Comparison of ENCODE assay signal across 8 cellular contexts in genomic region chr5:84274585-84275468, GRCh38.
DNase-seq lines count a peak whose midpoint lies in the region; ATAC-seq and TF ChIP-seq lines count a peak whose summit lies in the region.

No MANE protein-coding gene starts in this region.

- H3K9me3 ChIP-seq in DND-41 (ENCODE audit: insufficient read depth, low read length, severe bottlenecking) (no peaks in the 10 kb centered on the region), H9 (ENCODE audit: control insufficient read depth, low read depth, low read length) (no peaks in the 10 kb centered on the region), Panc1 (ENCODE audit: control insufficient read depth, insufficient read depth, low read depth, low read length) (no peaks in the 10 kb centered on the region), testis (no peaks in the 10 kb centered on the region)

- H3K9ac ChIP-seq in DND-41 (ENCODE audit: low read depth, low read length) = no peak overlapping the region
- no peak overlapping the region for H3K9ac ChIP-seq in H9 (ENCODE audit: extremely low read depth, insufficient read length, low read length)

- no peak overlapping the region for H2BK20ac ChIP-seq in H9 (ENCODE audit: low read depth, low read length, poor library complexity, severe bottlenecking)

- H3K23ac ChIP-seq in H9 (ENCODE audit: insufficient read length, low read depth, low read length) = no peak overlapping the region

- CTCF ChIA-PET in Panc1 (lab: Charles Lee) = interaction anchor here (0.5 to 0.8 kb wide), 2 partner anchors 29 to 275 kb away, joined by 3 to 5 read pairs; no protein-coding TSS in a partner anchor

- no peaks in the 10 kb centered on the region; a peak in 1 of 7 replicates for H3K36me3 Mint-ChIP-seq in H9 (ENCODE audit: insufficient read depth in 1 of 3, low read depth in 3 of 3)

- H3K36me3 ChIP-seq in DND-41 (ENCODE audit: insufficient read depth, low read length) (no peaks in the 10 kb centered on the region), Panc1 (ENCODE audit: control insufficient read depth, insufficient read depth, low read length) (no peaks in the 10 kb centered on the region), testis (ENCODE audit: low read depth, missing control alignments) (no peaks in the 10 kb centered on the region)

- POLR2A ChIA-PET in Panc1 (lab: Charles Lee) = no interaction called here

- H3K27ac ChIP-seq in DND-41 (ENCODE audit: low read length) = no peak overlapping the region
- no peak overlapping the region for H3K27ac ChIP-seq in H9 (ENCODE audit: insufficient read length, low read depth, low read length)
- no peak overlapping the region for H3K27ac ChIP-seq in Panc1 (ENCODE audit: low read length)
- no peak overlapping the region for H3K27ac ChIP-seq in testis

- ATAC-seq in DND-41 (ENCODE audit: insufficient read depth, low read depth) (peak; percentile 35; the same call in 1 of the 3 replicates), Panc1 (no peak), GM19455 (IDR thresholded peaks at IDR 0.05; ENCODE audit: unreplicated experiment) (no peak), GM19463 (IDR thresholded peaks at IDR 0.05; ENCODE audit: unreplicated experiment) (no peak)

- WGBS in H9 (ENCODE audit: extremely low coverage, insufficient read length, low lambda C conversion rate) = no CpG with 5 or more reads among the region's 3 CpGs
- 82 to 90% methylated on average over 3 of the region's 3 CpGs for WGBS in testis, 2 donors

- no peak overlapping the region for H3K4me3 ChIP-seq in DND-41 (ENCODE audit: low read depth in 1 of 2, low read length in 2 of 2)
- no peak overlapping the region for H3K4me3 ChIP-seq in Panc1 (ENCODE audit: low read depth in 2 of 2, low read length in 2 of 2)
- H3K4me3 ChIP-seq in testis = no peak overlapping the region

- no peak for TF ChIP-seq POLR2A in testis (IDR thresholded peaks at IDR 0.05)

- H3K4me1 Mint-ChIP-seq in H9 = peaks cover 7 to 26% of the 10 kb centered on the region in 2 experiments; a peak in 3 of 4 replicates

- no peak overlapping the region for H4K5ac ChIP-seq in H9 (ENCODE audit: insufficient read length, low read depth, low read length)

- no peaks in the 10 kb centered on the region for H3K9me3 Mint-ChIP-seq in H9

- H2BK5ac ChIP-seq in H9 (ENCODE audit: insufficient read length, low read length) = no peak overlapping the region

- no peaks in the 10 kb centered on the region for H3K4me1 ChIP-seq in DND-41 (ENCODE audit: insufficient read depth, low read length)
- 0 out of 2 replicates have a peak, but pooled peaks cover 3% of the 10 kb centered on the region for H3K4me1 ChIP-seq in H9 (ENCODE audit: insufficient read depth, low read length)
- no peaks in the 10 kb centered on the region for H3K4me1 ChIP-seq in Panc1 (ENCODE audit: control insufficient read depth, insufficient read depth, low read length)
- no peaks in the 10 kb centered on the region for H3K4me1 ChIP-seq in testis

- no peak overlapping the region for H2AFZ ChIP-seq in DND-41 (ENCODE audit: low read depth, low read length)
- no peak overlapping the region for H2AFZ ChIP-seq in H9 (ENCODE audit: low read length)

- H3K4ac ChIP-seq in H9 (ENCODE audit: low read depth, low read length) = no peak overlapping the region

- H3T11ph ChIP-seq in H9 (ENCODE audit: low read length) = no peak overlapping the region

- H2AK5ac ChIP-seq in H9 (ENCODE audit: insufficient read length, low read length) = no peak overlapping the region

- no peak overlapping the region for H4K91ac ChIP-seq in H9 (ENCODE audit: insufficient read length, low read depth, low read length)

- H4K20me1 ChIP-seq in DND-41 (ENCODE audit: insufficient read depth, low read length) = no peaks in the 10 kb centered on the region
- H4K20me1 ChIP-seq in H9 (ENCODE audit: control insufficient read depth, insufficient read depth, insufficient read length) = no peaks in the 10 kb centered on the region

- in situ Hi-C loops in Panc1 (cut with HindIII; ENCODE audit: low pct_unique_long_range_greater_than_20kb, low sequenced_read_pairs) = no loop called here

- H2BK12ac ChIP-seq in H9 (ENCODE audit: insufficient read length, low read depth, low read length) = no peak overlapping the region

- H2BK120ac ChIP-seq in H9 (ENCODE audit: low read depth, low read length, poor library complexity, severe bottlenecking) = no peak overlapping the region

- no TSS peak for BruUV-seq in Panc1 (replicated peaks; lab: Mats Ljungman, UMichigan)

- TF ChIP-seq CTCF in DND-41 (IDR thresholded peaks at IDR 0.05; ENCODE audit: borderline replicate concordance, extremely low read depth, low read length, poor library complexity, severe bottlenecking) = peak; percentile 66
- TF ChIP-seq CTCF in H9 (conservative IDR thresholded peaks at IDR 0.05) = peak; percentile 75
- peak; percentile 54; the same call in 1 of the 2 replicates for TF ChIP-seq CTCF in Panc1 (IDR thresholded peaks at IDR 0.05)
- peak; percentile 31 to 41 (median 34) for TF ChIP-seq CTCF in testis (IDR thresholded peaks at IDR 0.05)

- H3K79me1 ChIP-seq in H9 (ENCODE audit: insufficient read depth, low read depth, low read length, poor library complexity, severe bottlenecking) = peaks cover 3% of the 10 kb centered on the region

- H3K4me2 ChIP-seq in DND-41 (ENCODE audit: insufficient read depth, low read length) (no peak overlapping the region), H9 (ENCODE audit: insufficient read depth, insufficient read length, low read length) (no peak overlapping the region)

- no peak overlapping the region; a peak in 1 of 7 replicates for H3K27ac Mint-ChIP-seq in H9

- intact Hi-C loops in Panc1 (cut with micrococcal nuclease; ENCODE audit: unreplicated experiment) (no loop called here), testis (cut with DNase I; ENCODE audit: low total_unique reads) (no loop called here)

- no peaks in the 10 kb centered on the region for H3K79me2 ChIP-seq in DND-41 (ENCODE audit: insufficient read depth, low read length)
- peaks cover 2% of the 10 kb centered on the region; the same call in 1 of the 2 replicates for H3K79me2 ChIP-seq in H9 (ENCODE audit: insufficient read depth, low read length)

- no peak overlapping the region for H3K56ac ChIP-seq in H9 (ENCODE audit: insufficient read length, low read depth, low read length)

- H3K14ac ChIP-seq in H9 (ENCODE audit: insufficient read depth, low read length) = no peak overlapping the region

- no peak overlapping the region for H4K8ac ChIP-seq in H9 (replicated peaks; ENCODE audit: insufficient read length, low read depth, low read length)

- no peak overlapping the region for H3K18ac ChIP-seq in H9 (ENCODE audit: insufficient read length, low read depth, low read length)

- H3K27me3 ChIP-seq in DND-41 (ENCODE audit: insufficient read depth, low read length, poor library complexity) (no peaks in the 10 kb centered on the region), H9 (ENCODE audit: insufficient read depth, low read length) (no peaks in the 10 kb centered on the region), Panc1 (ENCODE audit: control insufficient read depth, insufficient read depth, low read length) (no peaks in the 10 kb centered on the region), testis (no peaks in the 10 kb centered on the region)

- no peaks in the 10 kb centered on the region for H3K27me3 Mint-ChIP-seq in H9 (ENCODE audit: low read depth)

- DNase-seq in DND-41 (peak; percentile 19), H9 (no peak), Panc1 (ENCODE audit: low read depth, low spot score) (no peak), fibroblast of the conjunctiva (ENCODE audit: low read depth) (peak; percentile 1), testis (peak; percentile 51)
- no peak for DNase-seq in activated CD4-positive, alpha-beta T cell treated with anti-CD3 and anti-CD28 coated beads for 4 hours

- H3K23me2 ChIP-seq in H9 (ENCODE audit: insufficient read length, low read depth, low read length, poor library complexity, severe bottlenecking) = no peaks in the 10 kb centered on the region

- no peak overlapping the region for H3K4me3 Mint-ChIP-seq in H9

- H2BK15ac ChIP-seq in H9 (ENCODE audit: low read depth, low read length) = no peak overlapping the region

Comparison
In these comparisons a context has a peak if more than half of its experiments do, and no peak if none do; other contexts are left out.
1. DNase-seq: peak in DND-41 (single experiment), fibroblast of the conjunctiva (single experiment) and testis (single experiment); none in H9 (single experiment), Panc1 (single experiment) and activated CD4-positive, alpha-beta T cell treated with anti-CD3 and anti-CD28 coated beads for 4 hours (0 of 2).
2. Peak in every context shown above with its lines, with median percentiles within 50 percentile points of each other: CTCF ChIP-seq.